In the genomic region with DNA sequence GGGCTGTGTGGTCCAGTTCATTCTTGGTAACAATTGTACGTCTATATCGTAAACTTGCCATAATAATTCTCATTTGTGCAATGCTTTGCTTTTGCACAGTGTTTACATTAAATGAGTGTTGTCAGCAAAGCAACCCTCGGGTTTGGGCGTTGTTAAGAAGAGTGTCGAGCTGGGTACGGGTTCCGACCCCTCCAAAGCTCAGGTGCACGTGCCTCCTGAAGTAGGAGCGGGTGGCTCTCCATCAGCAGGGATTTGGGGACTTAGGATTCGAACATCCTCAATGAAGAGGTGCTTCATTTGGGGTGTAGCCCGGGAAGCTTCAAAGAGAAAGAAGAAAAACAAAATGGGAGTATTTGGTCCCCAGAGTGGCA, we compare ENCODE assay signal across 10 cellular contexts. TPM values are rescaled to one million over a fixed set of nuclear protein-coding genes. Genes with fewer than 3 reads are reported as not detected.
DNase-seq lines count a peak whose midpoint lies in the region; ATAC-seq lines count a peak whose summit lies in the region.
"Had no signal": no experiment of that assay in that cellular context is flagged by ENCODE, and none has a peak within 500 bp of the region (broad histone marks: within the 10 kb centered on the region; RNA-seq: fewer than 3 reads in every experiment).

No MANE protein-coding gene starts in this region.

- H3K27ac Mint-ChIP-seq in activated CD4-positive, alpha-beta memory T cell treated with anti-CD3 and anti-CD28 coated beads for 36 hours: no peak overlapping the region

- no peaks in the 10 kb centered on the region for H3K4me1 ChIP-seq in iPS-18a (ENCODE audit: control insufficient read depth, low read depth, low read length)

- H3K9me3 Mint-ChIP-seq in activated CD4-positive, alpha-beta memory T cell treated with anti-CD3 and anti-CD28 coated beads for 36 hours: no peaks in the 10 kb centered on the region

- H3K27me3 ChIP-seq in iPS-18a (ENCODE audit: control insufficient read depth, insufficient read depth, low read length): peaks cover 13% of the 10 kb centered on the region

- no peaks in the 10 kb centered on the region for H3K36me3 Mint-ChIP-seq in activated CD4-positive, alpha-beta memory T cell treated with anti-CD3 and anti-CD28 coated beads for 36 hours

- no peak for ATAC-seq in GM18868 (IDR thresholded peaks at IDR 0.05; ENCODE audit: unreplicated experiment)
- no peak for ATAC-seq in HG03139 (IDR thresholded peaks at IDR 0.05; ENCODE audit: unreplicated experiment)

- H3K4me3 ChIP-seq in iPS-18a (ENCODE audit: low read length) (peak overlapping the region; percentile 52), skin epidermis (peak overlapping the region in 5 of 7 experiments; percentile 36 to 53 (median 48))

- H3K36me3 ChIP-seq in iPS-18a (ENCODE audit: control insufficient read depth, low read depth, low read length): no peaks in the 10 kb centered on the region

- POLR2A ChIA-PET in activated CD4-positive, alpha-beta memory T cell treated with anti-CD3 and anti-CD28 coated beads for 36 hours (lab: Charles Lee): no interaction called here

- intact Hi-C loops in activated CD4-positive, alpha-beta memory T cell treated with anti-CD3 and anti-CD28 coated beads for 36 hours (cut with micrococcal nuclease): loop anchor here (10.0 kb wide), 1 partner anchor 173 kb away; no protein-coding TSS in a partner anchor

- H3K4me1 Mint-ChIP-seq in activated CD4-positive, alpha-beta memory T cell treated with anti-CD3 and anti-CD28 coated beads for 36 hours (ENCODE audit: low read depth): peaks cover 6% of the 10 kb centered on the region

- H3K27ac ChIP-seq in iPS-18a (ENCODE audit: low read length) (no peak overlapping the region), skin epidermis (no peak overlapping the region)

- peak; percentile 5 for DNase-seq in HT1080 (ENCODE audit: low read depth)
- no peak for DNase-seq in activated CD4-positive, alpha-beta memory T cell treated with anti-CD3 and anti-CD28 coated beads for 36 hours
- no peak for DNase-seq in NCI-H345 (lab: John Stamatoyannopoulos, UW)
- no peak for DNase-seq in SKM-1 treated with dmso at 0.1 percent for 144 hours (lab: John Stamatoyannopoulos, UW; ENCODE audit: unreplicated experiment)
- DNase-seq: activated CD4-positive, alpha-beta T cell treated with anti-CD3 and anti-CD28 coated beads, Interleukin-2, amount 50 U/mL, for 4 hours; GOT3 had no signal

- peaks cover 30% of the 10 kb centered on the region for H3K27me3 Mint-ChIP-seq in activated CD4-positive, alpha-beta memory T cell treated with anti-CD3 and anti-CD28 coated beads for 36 hours

- H3K9ac ChIP-seq in iPS-18a (ENCODE audit: low read length): no peak overlapping the region

- peaks cover 15% of the 10 kb centered on the region for H3K9me3 ChIP-seq in iPS-18a (ENCODE audit: control insufficient read depth, low read depth, low read length)

- peak overlapping the region; percentile 67 for H3K4me3 Mint-ChIP-seq in activated CD4-positive, alpha-beta memory T cell treated with anti-CD3 and anti-CD28 coated beads for 36 hours

- CTCF ChIA-PET in activated CD4-positive, alpha-beta memory T cell treated with anti-CD3 and anti-CD28 coated beads for 36 hours (lab: Charles Lee): interaction anchor here (0.7 kb wide), 1 partner anchor 10 kb away, joined by 3 read pairs; no protein-coding TSS in a partner anchor

RNA-seq across cellular contexts. Expression of gene TRIM58, which starts 1.0 kb away (rescaled TPM):
- 3.7 and 4.5 TPM in 2 replicates for total RNA-seq in HT1080 (2014; rRNA removed; shearing (Covaris generic))
- polyA plus RNA-seq in HT1080 (2015; cell fraction: cytosol; rRNA removed): 4.7 and 5.5 TPM in 2 replicates
- 3.1 and 3.2 TPM in 2 replicates for polyA plus RNA-seq in HT1080 (2015; cell fraction: nucleus; rRNA removed)
- under 1 TPM in 1 of 2 experiments, not detected in 1; 0.19 TPM for total RNA-seq in activated CD4-positive, alpha-beta memory T cell treated with anti-CD3 and anti-CD28 coated beads for 36 hours

RNA-seq across cellular contexts. Expression of gene OR11L1, which starts 16.3 kb away (rescaled TPM):
- total RNA-seq in HT1080 (2014; rRNA removed; shearing (Covaris generic)): not detected in 2 replicates
- polyA plus RNA-seq in HT1080 (2015; cell fraction: cytosol; rRNA removed): not detected in 2 replicates
- polyA plus RNA-seq in HT1080 (2015; cell fraction: nucleus; rRNA removed): not detected in 2 replicates
- not detected for total RNA-seq in activated CD4-positive, alpha-beta memory T cell treated with anti-CD3 and anti-CD28 coated beads for 36 hours

RNA-seq across cellular contexts. Expression of gene OR14A16, which starts 34.1 kb away (rescaled TPM):
- not detected in 2 replicates for total RNA-seq in HT1080 (2014; rRNA removed; shearing (Covaris generic))
- polyA plus RNA-seq in HT1080 (2015; cell fraction: cytosol; rRNA removed): not detected in 2 replicates
- polyA plus RNA-seq in HT1080 (2015; cell fraction: nucleus; rRNA removed): not detected in 2 replicates
- not detected for total RNA-seq in activated CD4-positive, alpha-beta memory T cell treated with anti-CD3 and anti-CD28 coated beads for 36 hours

RNA-seq across cellular contexts. Expression of gene OR2W3, which starts 37.4 kb away (rescaled TPM):
- total RNA-seq in HT1080 (2014; rRNA removed; shearing (Covaris generic)): 2.0 and 2.2 TPM in 2 replicates
- 2.2 and 2.8 TPM in 2 replicates for polyA plus RNA-seq in HT1080 (2015; cell fraction: cytosol; rRNA removed)
- polyA plus RNA-seq in HT1080 (2015; cell fraction: nucleus; rRNA removed): 1.4 and 1.8 TPM in 2 replicates
- not detected for total RNA-seq in activated CD4-positive, alpha-beta memory T cell treated with anti-CD3 and anti-CD28 coated beads for 36 hours
